ENCODE assay signal across 8 cellular contexts in the genomic region with DNA sequence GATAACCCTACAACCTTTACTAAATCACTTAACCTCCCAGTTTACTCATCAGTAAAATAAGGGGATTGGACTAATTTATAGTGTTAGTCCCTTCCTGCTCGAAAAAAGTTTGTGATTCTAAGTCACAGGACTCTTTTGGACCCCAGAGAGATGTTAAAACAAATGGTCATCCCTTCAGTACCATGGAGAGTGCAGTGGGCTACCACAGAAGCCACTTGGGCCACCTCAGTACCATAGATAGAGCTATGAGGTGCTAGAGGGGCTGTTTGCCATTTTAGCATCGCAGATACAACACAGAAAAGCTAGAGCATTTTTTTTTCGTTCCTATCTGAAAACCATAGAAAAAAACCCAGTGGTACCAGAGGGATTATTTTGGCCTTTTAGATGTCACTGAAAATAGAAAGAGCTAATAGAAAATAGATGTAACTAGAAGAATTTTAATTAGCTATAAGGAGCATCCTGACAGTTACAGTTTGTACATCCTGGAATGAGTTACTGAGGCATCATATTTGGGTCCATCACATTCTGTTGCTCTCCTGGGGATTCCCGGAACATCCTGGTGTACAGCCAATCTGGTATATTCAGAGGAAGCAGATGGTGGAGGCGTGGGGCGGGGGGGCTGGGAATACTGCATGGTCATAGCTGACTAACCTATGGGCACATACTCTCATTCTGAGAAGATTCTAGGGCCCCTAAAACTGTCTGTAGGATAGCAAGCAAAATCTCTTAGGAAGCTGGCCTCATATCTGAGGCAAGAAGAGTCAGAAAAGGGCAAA. TPM values are rescaled to one million over a fixed set of nuclear protein-coding genes. Genes with fewer than 3 reads are reported as not detected.
DNase-seq lines count a peak whose midpoint lies in the region; ATAC-seq and TF ChIP-seq lines count a peak whose summit lies in the region.
"Had no signal": no experiment of that assay in that cellular context is flagged by ENCODE, and none has a peak within 500 bp of the region (broad histone marks: within the 10 kb centered on the region; RNA-seq: fewer than 3 reads in every experiment).

No MANE protein-coding gene starts in this region.

- H3K4me1 ChIP-seq in left ventricle myocardium inferior (peaks cover 54% of the 10 kb centered on the region), uterus (peaks cover 6 to 8% of the 10 kb centered on the region in 2 donors)

- peaks cover 23% of the 10 kb centered on the region for H3K36me3 ChIP-seq in left ventricle myocardium inferior
- H3K36me3 ChIP-seq in uterus: no peaks in the 10 kb centered on the region

- H3K4me3 ChIP-seq in left ventricle myocardium inferior: no peak overlapping the region
- H3K4me3 ChIP-seq in fibroblast of villous mesenchyme (ENCODE audit: low read depth, low read length): no peak overlapping the region
- H3K4me3 ChIP-seq in uterus: no peak overlapping the region

- H3K9me3 ChIP-seq in left ventricle myocardium inferior (replicated peaks) (no peaks in the 10 kb centered on the region), uterus (no peaks in the 10 kb centered on the region)
- H3K9me3 ChIP-seq: BE2C had no signal

- ATAC-seq in Right ventricle myocardium superior (ENCODE audit: poor library complexity): no peak

- TF ChIP-seq CTCF in left ventricle myocardium inferior (IDR thresholded peaks at IDR 0.05; ENCODE audit: borderline replicate concordance) (no peak), fibroblast of villous mesenchyme (IDR thresholded peaks at IDR 0.05; ENCODE audit: insufficient read depth, low read depth, low read length) (no peak), uterus (IDR thresholded peaks at IDR 0.05) (no peak)

- H3K27ac ChIP-seq in left ventricle myocardium inferior (replicated peaks) (peak overlapping the region; percentile 83), uterus (peak overlapping the region; percentile 97)

- no peak for DNase-seq in left ventricle myocardium inferior
- DNase-seq in Right ventricle myocardium superior: no peak
- peak; percentile 21 for DNase-seq in fibroblast of villous mesenchyme (ENCODE audit: low read depth)
- DNase-seq in uterus: no peak
- DNase-seq in SK-N-DZ (ENCODE audit: low spot score): no peak
- DNase-seq in T-helper 2 cell: no peak
- DNase-seq: BE2C, NCI-H510A had no signal

- intact Hi-C loops in left ventricle myocardium inferior (cut with micrococcal nuclease): no loop called here
- intact Hi-C loops in Right ventricle myocardium superior (cut with DNase I): no loop called here
- intact Hi-C loops in uterus (cut with DNase I; ENCODE audit: low total_unique reads): no loop called here

- TF ChIP-seq POLR2A in uterus (IDR thresholded peaks at IDR 0.05): no peak

- H3K27me3 ChIP-seq in left ventricle myocardium inferior (ENCODE audit: low read depth) (no peaks in the 10 kb centered on the region), uterus (no peaks in the 10 kb centered on the region)
- H3K27me3 ChIP-seq: BE2C had no signal

RNA-seq across cellular contexts. Expression of a gene that starts 2.8 kb away (rescaled TPM):
- 44.9 TPM for total RNA-seq in left ventricle myocardium inferior
- total RNA-seq in Right ventricle myocardium superior: 50.0 TPM
- total RNA-seq in fibroblast of villous mesenchyme: 1.7 and 2.6 TPM in 2 replicates
- total RNA-seq in uterus: 10 to 100 TPM in 3 of 4 donors, 1 to 10 TPM in 1; 7.4 to 56.8 (median 15.9) TPM
- 39.1 and 51.2 TPM in 2 replicates for polyA plus RNA-seq in SK-N-DZ (2014; cell fraction: cytosol; rRNA removed)
- 50.4 and 56.3 TPM in 2 replicates for polyA plus RNA-seq in SK-N-DZ (2014; cell fraction: nucleus; rRNA removed)

RNA-seq across cellular contexts. Expression of a gene that starts 5.2 kb away (rescaled TPM):
- total RNA-seq in left ventricle myocardium inferior (0.19 TPM), Right ventricle myocardium superior (0.43 TPM), fibroblast of villous mesenchyme (0.64 TPM in 1 of 2 replicates, not detected in the other), uterus (under 1 TPM in 1 of 4 donors, not detected in 3; 0.85 TPM)
- 0.22 TPM in 1 of 2 replicates, not detected in the other for polyA plus RNA-seq in SK-N-DZ (2014; cell fraction: cytosol; rRNA removed)
- 0.22 and 0.24 TPM in 2 replicates for polyA plus RNA-seq in SK-N-DZ (2014; cell fraction: nucleus; rRNA removed)

RNA-seq across cellular contexts. Expression of a gene that starts 25.5 kb away (rescaled TPM):
- total RNA-seq in left ventricle myocardium inferior (21.3 TPM), Right ventricle myocardium superior (21.2 TPM), fibroblast of villous mesenchyme (39.6 and 45.3 TPM in 2 replicates), uterus (100 to 1,000 TPM in 2 of 4 donors, 10 to 100 TPM in 2; 25.3 to 103 (median 66.9) TPM)
- 21.0 and 21.5 TPM in 2 replicates for polyA plus RNA-seq in SK-N-DZ (2014; cell fraction: cytosol; rRNA removed)
- polyA plus RNA-seq in SK-N-DZ (2014; cell fraction: nucleus; rRNA removed): 58.7 and 59.2 TPM in 2 replicates

RNA-seq across cellular contexts. Expression of a gene that starts 38.0 kb away (rescaled TPM):
- total RNA-seq in left ventricle myocardium inferior: not detected
- total RNA-seq in Right ventricle myocardium superior: not detected
- not detected in 2 replicates for total RNA-seq in fibroblast of villous mesenchyme
- not detected for total RNA-seq in uterus
- not detected in 2 replicates for polyA plus RNA-seq in SK-N-DZ (2014; cell fraction: cytosol; rRNA removed)
- not detected in 2 replicates for polyA plus RNA-seq in SK-N-DZ (2014; cell fraction: nucleus; rRNA removed)

RNA-seq across cellular contexts. Expression of a gene that starts 53.5 kb away (rescaled TPM):
- not detected for total RNA-seq in left ventricle myocardium inferior
- total RNA-seq in Right ventricle myocardium superior: not detected
- not detected in 2 replicates for total RNA-seq in fibroblast of villous mesenchyme
- total RNA-seq in uterus: not detected
- polyA plus RNA-seq in SK-N-DZ (2014; cell fraction: cytosol; rRNA removed): not detected in 2 replicates
- polyA plus RNA-seq in SK-N-DZ (2014; cell fraction: nucleus; rRNA removed): not detected in 2 replicates
